2 cellular contexts compared by ENCODE assay signal in genomic region chr2:26757873-26758789, GRCh38.
TF ChIP-seq lines count a peak whose summit lies in the region.

No MANE protein-coding gene starts in this region.

TF ChIP-seq in IMR-90, 13 proteins besides CTCF, POLR2A, EP300 and RAD21:
- TF ChIP-seq SMC3 (IDR thresholded peaks at IDR 0.05; ENCODE audit: low read depth, low read length) (no peak), FOS (IDR thresholded peaks at IDR 0.05; ENCODE audit: low read depth, low read length) (peak; percentile 78), CEBPB (IDR thresholded peaks at IDR 0.05; ENCODE audit: low read depth, low read length) (peak; percentile 90)

TF ChIP-seq in HepG2, 621 proteins besides CTCF, POLR2A, EP300 and RAD21 (continues in another document):
- TF ChIP-seq BRF2 (CRISPR knock-in tag; IDR thresholded peaks at IDR 0.05) (no peak), RBFOX2 (IDR thresholded peaks at IDR 0.05; ENCODE audit: low read depth, low read length) (no peak), THAP8 (CRISPR knock-in tag; IDR thresholded peaks at IDR 0.05; ENCODE audit: borderline replicate concordance) (no peak), NFAT5 (CRISPR knock-in tag; IDR thresholded peaks at IDR 0.05) (no peak), PAWR (CRISPR knock-in tag; IDR thresholded peaks at IDR 0.05; ENCODE audit: borderline replicate concordance) (no peak), ZNF468 (CRISPR knock-in tag; IDR thresholded peaks at IDR 0.05) (no peak), ZBTB14 (CRISPR knock-in tag; IDR thresholded peaks at IDR 0.05) (no peak), ZBTB37 (CRISPR knock-in tag; IDR thresholded peaks at IDR 0.05) (no peak), RNF2 (conservative IDR thresholded peaks at IDR 0.05; ENCODE audit: low read depth) (peak; percentile 26; the same call in 1 of the 2 replicates), PLRG1 (conservative IDR thresholded peaks at IDR 0.05) (no peak), SP4 (CRISPR knock-in tag; IDR thresholded peaks at IDR 0.05) (no peak), NONO (IDR thresholded peaks at IDR 0.05) (no peak), NONO (CRISPR knock-in tag; conservative IDR thresholded peaks at IDR 0.05) (no peak), TRIM24 (CRISPR knock-in tag; IDR thresholded peaks at IDR 0.05) (no peak), TFE3 (CRISPR knock-in tag; IDR thresholded peaks at IDR 0.05) (peak; percentile 78), MIER3 (CRISPR knock-in tag; IDR thresholded peaks at IDR 0.05; ENCODE audit: borderline replicate concordance) (peak; percentile 45; the same call in 1 of the 2 replicates), ZNF280B (CRISPR knock-in tag; IDR thresholded peaks at IDR 0.05; ENCODE audit: borderline replicate concordance) (no peak), ZNF441 (CRISPR knock-in tag; IDR thresholded peaks at IDR 0.05; ENCODE audit: borderline replicate concordance) (no peak), TBX3 (IDR thresholded peaks at IDR 0.05; ENCODE audit: borderline replicate concordance) (no peak), PRDM4 (CRISPR knock-in tag; IDR thresholded peaks at IDR 0.05; ENCODE audit: borderline replicate concordance) (no peak), KLF16 (CRISPR knock-in tag; IDR thresholded peaks at IDR 0.05) (peak in 1 of 2 experiments; percentile 84; a peak in 1 of 4 replicates), EED (CRISPR knock-in tag; IDR thresholded peaks at IDR 0.05) (no peak), ZNF205 (CRISPR knock-in tag; IDR thresholded peaks at IDR 0.05) (no peak), PHF21A (CRISPR knock-in tag; IDR thresholded peaks at IDR 0.05) (no peak), TEAD3 (CRISPR knock-in tag; optimal IDR thresholded peaks at IDR 0.05; ENCODE audit: borderline replicate concordance) (peak; percentile 97), ZFP36 (IDR thresholded peaks at IDR 0.05; ENCODE audit: borderline replicate concordance, low read depth, low read length, partially characterized antibody) (no peak), ZNF12 (CRISPR knock-in tag; IDR thresholded peaks at IDR 0.05) (peak; percentile 26; the same call in 1 of the 2 replicates)
- TF ChIP-seq, protein P1, sequence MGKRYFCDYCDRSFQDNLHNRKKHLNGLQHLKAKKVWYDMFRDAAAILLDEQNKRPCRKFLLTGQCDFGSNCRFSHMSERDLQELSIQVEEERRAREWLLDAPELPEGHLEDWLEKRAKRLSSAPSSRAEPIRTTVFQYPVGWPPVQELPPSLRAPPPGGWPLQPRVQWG (CRISPR knock-in tag; IDR thresholded peaks at IDR 0.05; ENCODE audit: borderline replicate concordance, low read depth), result no peak
- TF ChIP-seq, protein P2, sequence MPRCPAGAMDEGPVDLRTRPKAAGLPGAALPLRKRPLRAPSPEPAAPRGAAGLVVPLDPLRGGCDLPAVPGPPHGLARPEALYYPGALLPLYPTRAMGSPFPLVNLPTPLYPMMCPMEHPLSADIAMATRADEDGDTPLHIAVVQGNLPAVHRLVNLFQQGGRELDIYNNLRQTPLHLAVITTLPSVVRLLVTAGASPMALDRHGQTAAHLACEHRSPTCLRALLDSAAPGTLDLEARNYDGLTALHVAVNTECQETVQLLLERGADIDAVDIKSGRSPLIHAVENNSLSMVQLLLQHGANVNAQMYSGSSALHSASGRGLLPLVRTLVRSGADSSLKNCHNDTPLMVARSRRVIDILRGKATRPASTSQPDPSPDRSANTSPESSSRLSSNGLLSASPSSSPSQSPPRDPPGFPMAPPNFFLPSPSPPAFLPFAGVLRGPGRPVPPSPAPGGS (CRISPR knock-in tag; IDR thresholded peaks at IDR 0.05), result no peak
- TF ChIP-seq, protein P3, sequence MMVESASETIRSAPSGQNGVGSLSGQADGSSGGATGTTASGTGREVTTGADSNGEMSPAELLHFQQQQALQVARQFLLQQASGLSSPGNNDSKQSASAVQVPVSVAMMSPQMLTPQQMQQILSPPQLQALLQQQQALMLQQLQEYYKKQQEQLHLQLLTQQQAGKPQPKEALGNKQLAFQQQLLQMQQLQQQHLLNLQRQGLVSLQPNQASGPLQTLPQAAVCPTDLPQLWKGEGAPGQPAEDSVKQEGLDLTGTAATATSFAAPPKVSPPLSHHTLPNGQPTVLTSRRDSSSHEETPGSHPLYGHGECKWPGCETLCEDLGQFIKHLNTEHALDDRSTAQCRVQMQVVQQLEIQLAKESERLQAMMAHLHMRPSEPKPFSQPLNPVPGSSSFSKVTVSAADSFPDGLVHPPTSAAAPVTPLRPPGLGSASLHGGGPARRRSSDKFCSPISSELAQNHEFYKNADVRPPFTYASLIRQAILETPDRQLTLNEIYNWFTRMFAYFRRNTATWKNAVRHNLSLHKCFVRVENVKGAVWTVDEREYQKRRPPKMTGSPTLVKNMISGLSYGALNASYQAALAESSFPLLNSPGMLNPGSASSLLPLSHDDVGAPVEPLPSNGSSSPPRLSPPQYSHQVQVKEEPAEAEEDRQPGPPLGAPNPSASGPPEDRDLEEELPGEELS (CRISPR knock-in tag; IDR thresholded peaks at IDR 0.05), result peak; percentile 53
- TF ChIP-seq, protein P4, sequence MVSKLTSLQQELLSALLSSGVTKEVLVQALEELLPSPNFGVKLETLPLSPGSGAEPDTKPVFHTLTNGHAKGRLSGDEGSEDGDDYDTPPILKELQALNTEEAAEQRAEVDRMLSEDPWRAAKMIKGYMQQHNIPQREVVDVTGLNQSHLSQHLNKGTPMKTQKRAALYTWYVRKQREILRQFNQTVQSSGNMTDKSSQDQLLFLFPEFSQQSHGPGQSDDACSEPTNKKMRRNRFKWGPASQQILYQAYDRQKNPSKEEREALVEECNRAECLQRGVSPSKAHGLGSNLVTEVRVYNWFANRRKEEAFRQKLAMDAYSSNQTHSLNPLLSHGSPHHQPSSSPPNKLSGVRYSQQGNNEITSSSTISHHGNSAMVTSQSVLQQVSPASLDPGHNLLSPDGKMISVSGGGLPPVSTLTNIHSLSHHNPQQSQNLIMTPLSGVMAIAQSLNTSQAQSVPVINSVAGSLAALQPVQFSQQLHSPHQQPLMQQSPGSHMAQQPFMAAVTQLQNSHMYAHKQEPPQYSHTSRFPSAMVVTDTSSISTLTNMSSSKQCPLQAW (CRISPR knock-in tag; IDR thresholded peaks at IDR 0.05), result peak; percentile 38
